In the genomic region with DNA sequence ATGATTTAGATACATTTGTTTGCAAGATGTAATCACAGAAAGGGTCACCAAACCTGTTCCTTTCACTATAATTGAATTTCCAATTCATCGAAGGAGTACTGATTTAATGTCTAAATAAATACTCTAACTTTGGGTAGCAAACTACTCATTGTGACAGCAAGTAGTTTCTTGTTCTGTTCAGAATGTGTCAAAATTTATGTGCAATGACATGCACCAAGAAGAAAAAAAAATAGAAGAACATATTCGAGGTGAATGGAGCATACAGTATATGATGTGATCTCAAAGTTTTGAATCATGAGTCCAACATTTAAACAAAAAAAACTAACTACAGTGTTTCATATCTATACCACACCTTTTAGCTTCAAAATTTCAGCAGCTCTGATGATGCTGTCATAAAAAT, we compare ENCODE assay signal across 8 cellular contexts.
"Had no signal": no experiment of that assay in that cellular context is flagged by ENCODE, and none has a peak within 500 bp of the region (broad histone marks: within the 10 kb centered on the region; RNA-seq: fewer than 3 reads in every experiment).

No MANE protein-coding gene starts in this region.

- H3K9me3 ChIP-seq: HAP-1 had no signal

- ATAC-seq: HCT116, HepG2 had no signal

- H3K36me3 ChIP-seq: HAP-1 had no signal

- H3K27ac ChIP-seq: HL-60 had no signal

- H3K4me3 ChIP-seq: HAP-1 had no signal

- DNase-seq: GOT3, H7, HFFc6, KBM-7 had no signal

- FAIRE-seq: HepG2 had no signal
